Comparison of ENCODE assay signal across 22 cellular contexts in the genomic region with DNA sequence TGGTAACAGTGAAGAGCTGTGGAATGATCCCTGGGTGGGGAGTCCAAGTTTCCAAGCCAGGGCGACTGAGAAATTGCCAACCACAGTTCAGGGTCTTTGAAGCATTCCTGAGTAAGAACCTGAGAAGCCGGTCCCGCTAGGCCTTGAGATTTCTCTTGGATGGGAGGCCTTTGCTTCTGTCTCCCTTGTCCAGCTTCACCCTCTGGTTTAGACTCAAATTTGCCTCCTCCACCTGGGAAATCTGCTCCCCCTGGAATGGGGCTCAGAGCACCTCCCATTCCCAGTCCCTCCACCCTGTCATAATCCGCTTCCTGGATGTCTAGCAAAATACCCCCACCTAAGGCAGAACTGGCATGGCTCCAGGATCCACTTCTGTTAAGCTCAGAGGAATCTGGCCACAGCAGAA.
A peak's percentile ranks its signal among the peaks of the same experiment; 100 is the strongest.
DNase-seq lines count a peak whose midpoint lies in the region; ATAC-seq, FAIRE-seq and TF ChIP-seq lines count a peak whose summit lies in the region.
"Had no signal": no experiment of that assay in that cellular context is flagged by ENCODE, and none has a peak within 500 bp of the region (broad histone marks: within the 10 kb centered on the region; RNA-seq: fewer than 3 reads in every experiment).

No MANE protein-coding gene starts in this region.

- no peaks in the 10 kb centered on the region for H3K36me3 Mint-ChIP-seq in mesothelial cell of epicardium
- H3K36me3 Mint-ChIP-seq: CD8-positive, alpha-beta T cell had no signal

- no peak for ATAC-seq in HG02642 (IDR thresholded peaks at IDR 0.05; ENCODE audit: poor library complexity, unreplicated experiment)
- ATAC-seq: activated CD8-positive, alpha-beta memory T cell treated with anti-CD3 and anti-CD28 coated beads, Interleukin-2, amount 10 ng/mL, durations not matched to agents 7 days and 5 days; CD8-positive, alpha-beta T cell; heart right ventricle had no signal

- peaks cover 70% of the 10 kb centered on the region for H3K4me1 Mint-ChIP-seq in mesothelial cell of epicardium

- H3K27me3 Mint-ChIP-seq in mesothelial cell of epicardium (ENCODE audit: low read depth): peaks cover 8% of the 10 kb centered on the region

- no peak overlapping the region for H3K27ac ChIP-seq in coronary artery
- H3K27ac ChIP-seq: heart right ventricle, right atrium auricular region, vagina had no signal

- H3K4me3 ChIP-seq in bronchial epithelial cell (ENCODE audit: low read depth, low read length): no peak overlapping the region
- H3K4me3 ChIP-seq in coronary artery: no peak overlapping the region
- H3K4me3 ChIP-seq: heart right ventricle, right atrium auricular region, vagina had no signal

- H3K27ac Mint-ChIP-seq in mesothelial cell of epicardium: peak overlapping the region; percentile 99
- H3K27ac Mint-ChIP-seq: activated CD8-positive, alpha-beta memory T cell treated with anti-CD3 and anti-CD28 coated beads, Interleukin-2, amount 10 ng/mL, durations not matched to agents 7 days and 5 days; CD8-positive, alpha-beta T cell had no signal

- TF ChIP-seq CTCF in bronchial epithelial cell (IDR thresholded peaks at IDR 0.05; ENCODE audit: insufficient read depth, low read length, severe bottlenecking) (no peak), mesothelial cell of epicardium (IDR thresholded peaks at IDR 0.05; ENCODE audit: unreplicated experiment) (no peak), coronary artery (IDR thresholded peaks at IDR 0.05) (no peak)

- DNase-seq in D341Med (ENCODE audit: low spot score) (peak; percentile 51), M059J (ENCODE audit: low read depth) (peak; percentile 88), bronchial epithelial cell (ENCODE audit: low read depth) (peak; percentile 24), mesothelial cell of epicardium (ENCODE audit: low spot score in 2 of 2, unreplicated experiment in 2 of 2) (peak; percentile 62 to 76), coronary artery (ENCODE audit: low spot score) (no peak), occipital lobe (lab: John Stamatoyannopoulos, UW) (no peak), DMS153 treated with DMSO at 0.1 percent for 48 hours (lab: John Stamatoyannopoulos, UW; ENCODE audit: unreplicated experiment) (no peak)
- DNase-seq: activated CD4-positive, CD25-positive, alpha-beta regulatory T cell treated with anti-CD3 and anti-CD28 coated beads, Interleukin-2, amount 50 U/mL, for 72 hours; activated CD8-positive, alpha-beta memory T cell treated with anti-CD3 and anti-CD28 coated beads, Interleukin-2, amount 10 ng/mL, durations not matched to agents 7 days and 5 days; activated gamma-delta T cell treated with Interleukin-2 at 50 U/mL for 16 hours; CD8-positive, alpha-beta T cell; DND-41; heart right ventricle; NCI-H187 treated with DMSO at 0.1 percent for 48 hours; NCI-H510A treated with DMSO at 0.1 percent for 48 hours; SHP77 treated with DMSO at 0.1 percent for 48 hours; stimulated activated CD4-positive, alpha-beta T cell treated with anti-CD3 and anti-CD28 coated beads, Interleukin-1b, Interleukin-23, amount 100 ng/mL, for 48 hours had no signal

- FAIRE-seq in bronchial epithelial cell (lab: Jason Lieb, UNC): no peak
- FAIRE-seq: keratinocyte had no signal

- H3K4me3 Mint-ChIP-seq in mesothelial cell of epicardium: peak overlapping the region; percentile 22
- H3K4me3 Mint-ChIP-seq: activated CD8-positive, alpha-beta memory T cell treated with anti-CD3 and anti-CD28 coated beads, Interleukin-2, amount 10 ng/mL, durations not matched to agents 7 days and 5 days; CD8-positive, alpha-beta T cell; neural crest cell had no signal

- H3K36me3 ChIP-seq in bronchial epithelial cell (ENCODE audit: control insufficient read depth, insufficient read depth, low read length): no peaks in the 10 kb centered on the region
- H3K36me3 ChIP-seq: heart right ventricle, right atrium auricular region, vagina had no signal

- H3K9me3 Mint-ChIP-seq in mesothelial cell of epicardium: no peaks in the 10 kb centered on the region
- H3K9me3 Mint-ChIP-seq: CD8-positive, alpha-beta T cell; neural crest cell had no signal

- no peaks in the 10 kb centered on the region for H3K27me3 ChIP-seq in bronchial epithelial cell (ENCODE audit: control insufficient read depth, insufficient read depth, low read length)
- H3K27me3 ChIP-seq: heart right ventricle, right atrium auricular region, vagina had no signal

Comparison
In these comparisons a context has a peak if more than half of its experiments do, and no peak if none do; other contexts are left out.
1. DNase-seq: peak in D341Med (single experiment), M059J (single experiment), bronchial epithelial cell (single experiment) and mesothelial cell of epicardium (2 of 2); none in coronary artery (single experiment), occipital lobe (single experiment) and DMS153 treated with DMSO at 0.1 percent for 48 hours (single experiment).